ENCODE assay signal across 25 cellular contexts in genomic region chr5:29077451-29077850, GRCh38.
A peak's percentile ranks its signal among the peaks of the same experiment; 100 is the strongest.
DNase-seq lines count a peak whose midpoint lies in the region; ATAC-seq, FAIRE-seq and TF ChIP-seq lines count a peak whose summit lies in the region.
"Had no signal": no experiment of that assay in that cellular context is flagged by ENCODE, and none has a peak within 500 bp of the region (broad histone marks: within the 10 kb centered on the region; RNA-seq: fewer than 3 reads in every experiment).

No MANE protein-coding gene starts in this region.

- ATAC-seq in HG02588 (IDR thresholded peaks at IDR 0.05; ENCODE audit: unreplicated experiment), result no peak
- no peak for ATAC-seq in upper lobe of right lung
- ATAC-seq: activated T-cell treated with anti-CD3 and anti-CD28 coated beads, Interleukin-2, amount 50 U/mL, for 72 hours; psoas muscle had no signal

- TF ChIP-seq CTCF in bronchial epithelial cell (IDR thresholded peaks at IDR 0.05; ENCODE audit: insufficient read depth, low read length, severe bottlenecking) (no peak), upper lobe of right lung (IDR thresholded peaks at IDR 0.05) (no peak)

- H3K4me1 ChIP-seq in upper lobe of right lung, result no peaks in the 10 kb centered on the region
- H3K4me1 ChIP-seq: psoas muscle, stomach, tibial artery had no signal

- no peak overlapping the region for H3K27ac ChIP-seq in upper lobe of right lung
- H3K27ac ChIP-seq: coronary artery, psoas muscle, stomach, tibial artery had no signal

- H3K36me3 ChIP-seq in bronchial epithelial cell (ENCODE audit: control insufficient read depth, insufficient read depth, low read length) (no peaks in the 10 kb centered on the region), upper lobe of right lung (no peaks in the 10 kb centered on the region)
- H3K36me3 ChIP-seq: stomach, tibial artery had no signal

- intact Hi-C loops in upper lobe of right lung (cut with DNase I), result no loop called here

- FAIRE-seq in HTR-8/SVneo (lab: Jason Lieb, UNC) (no peak), bronchial epithelial cell (lab: Jason Lieb, UNC) (no peak), urothelium cell line (lab: Jason Lieb, UNC) (peak; percentile 83)

- peak; percentile 22 for DNase-seq in HTR-8/SVneo (ENCODE audit: insufficient read length, low spot score)
- DNase-seq in RPMI7951 (ENCODE audit: low read depth), result peak; percentile 67
- DNase-seq in bronchial epithelial cell (ENCODE audit: low read depth), result peak; percentile 13
- DNase-seq in urothelium cell line (ENCODE audit: low spot score), result peak; percentile 51
- DNase-seq in upper lobe of right lung, result no peak
- DNase-seq in DMS153 (lab: John Stamatoyannopoulos, UW), result no peak
- DNase-seq: activated CD4-positive, alpha-beta T cell treated with anti-CD3 and anti-CD28 coated beads, Interleukin-2, amount 10 ng/mL, durations not matched to agents 24 days and 14 days; activated naive CD4-positive, alpha-beta T cell treated with anti-CD3 and anti-CD28 coated beads for 36 hours; activated T-cell treated with anti-CD3 and anti-CD28 coated beads, Interleukin-2, amount 50 U/mL, for 72 hours; amniotic stem cell; CD4-positive, alpha-beta T cell; GDM1; HFFc6; KBM-7; kidney glomerular epithelial cell; NCI-H187; NCI-H748 treated with DMSO at 0.1 percent for 48 hours; psoas muscle; SHP77; stimulated activated CD8-positive, alpha-beta memory T cell treated with anti-CD3 and anti-CD28 coated beads, Interleukin-4, amount 100 ng/mL, for 48 hours; stomach; tibial artery had no signal

- H3K9me3 ChIP-seq in upper lobe of right lung, result no peaks in the 10 kb centered on the region
- H3K9me3 ChIP-seq: psoas muscle, stomach, tibial artery had no signal

- H3K4me3 ChIP-seq in bronchial epithelial cell (ENCODE audit: low read depth, low read length), result no peak overlapping the region
- no peak overlapping the region for H3K4me3 ChIP-seq in upper lobe of right lung
- H3K4me3 ChIP-seq: coronary artery, lung, psoas muscle, stomach, tibial artery had no signal

- H3K27me3 ChIP-seq in bronchial epithelial cell (ENCODE audit: control insufficient read depth, insufficient read depth, low read length) (no peaks in the 10 kb centered on the region), upper lobe of right lung (no peaks in the 10 kb centered on the region)
- H3K27me3 ChIP-seq: stomach, tibial artery had no signal

Comparison
In these comparisons a context has a peak if more than half of its experiments do, and no peak if none do; other contexts are left out.
1. DNase-seq: peak in HTR-8/SVneo (single experiment), RPMI7951 (single experiment), bronchial epithelial cell (single experiment) and urothelium cell line (single experiment); none in upper lobe of right lung (single experiment) and DMS153 (single experiment).